Comparison of ENCODE assay signal across 8 cellular contexts in the genomic region with DNA sequence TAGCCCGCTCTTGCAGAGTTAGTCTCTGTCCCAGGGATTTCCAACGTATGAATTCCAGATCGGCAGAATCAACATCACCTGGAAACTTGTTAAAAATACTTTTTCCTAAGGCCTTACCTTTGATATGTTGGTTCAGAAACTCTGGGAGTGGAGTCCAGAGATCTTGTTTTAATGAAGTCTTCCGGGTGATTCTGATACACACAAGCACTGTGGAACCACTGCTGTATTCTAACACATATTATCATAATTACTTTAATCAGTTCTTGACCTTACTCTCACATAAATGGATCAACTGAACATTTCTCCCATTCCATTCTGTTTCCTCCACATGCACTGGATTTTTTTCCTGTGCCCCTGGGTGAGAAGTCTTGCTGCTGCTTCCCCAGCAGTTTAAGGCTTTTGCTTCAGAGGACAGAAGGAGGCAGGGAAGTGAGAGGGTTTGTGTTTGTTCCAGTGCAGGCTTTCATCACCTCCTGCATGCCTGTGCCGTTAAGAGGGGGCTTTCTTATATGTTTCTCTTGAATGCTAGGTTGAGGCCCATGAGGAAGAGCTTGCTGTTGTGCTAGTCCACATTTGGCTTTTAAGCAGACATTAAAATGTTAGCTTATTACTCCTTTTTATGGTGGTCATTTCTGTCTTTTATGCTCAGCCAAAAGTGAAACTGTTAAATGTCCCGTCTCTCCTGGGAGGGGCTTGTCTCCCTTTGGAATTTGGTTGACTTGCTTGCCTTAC. TPM values are rescaled to one million over a fixed set of nuclear protein-coding genes. Genes with fewer than 3 reads are reported as not detected.
DNase-seq lines count a peak whose midpoint lies in the region; ATAC-seq and TF ChIP-seq lines count a peak whose summit lies in the region.

No MANE protein-coding gene starts in this region.

- POLR2A ChIA-PET in activated CD8-positive, alpha-beta T cell treated with anti-CD3 and anti-CD28 coated beads for 36 hours (lab: Charles Lee), result no interaction called here

- H3K4me1 ChIP-seq in heart right ventricle, result peaks cover 0 to 64% (median 43%) of the 10 kb centered on the region in 9 donors

- no peaks in the 10 kb centered on the region for H3K27me3 ChIP-seq in heart right ventricle

- H3K27ac Mint-ChIP-seq in activated CD8-positive, alpha-beta T cell treated with anti-CD3 and anti-CD28 coated beads for 36 hours, result peak overlapping the region; percentile 60

- peaks cover 81% of the 10 kb centered on the region for H3K4me1 Mint-ChIP-seq in activated CD8-positive, alpha-beta T cell treated with anti-CD3 and anti-CD28 coated beads for 36 hours (ENCODE audit: low read depth)

- no peak for ATAC-seq in activated CD8-positive, alpha-beta T cell treated with anti-CD3 and anti-CD28 coated beads for 36 hours
- peak in 5 of 8 donors; percentile 28 to 50 (median 35) for ATAC-seq in heart right ventricle
- ATAC-seq in HG03045 (IDR thresholded peaks at IDR 0.05; ENCODE audit: unreplicated experiment), result no peak

- H3K4me3 Mint-ChIP-seq in activated CD8-positive, alpha-beta T cell treated with anti-CD3 and anti-CD28 coated beads for 36 hours, result peak overlapping the region; percentile 1

- H3K27ac ChIP-seq in heart right ventricle, result peak overlapping the region in 5 of 10 donors; percentile 5 to 52 (median 44)

- H3K4me3 ChIP-seq in heart right ventricle, result peak overlapping the region in 8 of 10 donors; percentile 9 to 39 (median 31)
- peak overlapping the region; percentile 19 for H3K4me3 ChIP-seq in retinal pigment epithelial cell (ENCODE audit: low read length)

- H3K9me3 ChIP-seq in heart right ventricle, result no peaks in the 10 kb centered on the region

- H3K36me3 ChIP-seq in heart right ventricle, result no peaks in the 10 kb centered on the region

- CTCF ChIA-PET in activated CD8-positive, alpha-beta T cell treated with anti-CD3 and anti-CD28 coated beads for 36 hours (lab: Charles Lee), result interaction anchor here (0.7 to 18.4 kb wide), 9 partner anchors 9 to 176 kb away, joined by 3 to 184 read pairs (median 5); no protein-coding TSS in a partner anchor

- DNase-seq in EL (peak; percentile 38), heart right ventricle (no peak), retinal pigment epithelial cell (ENCODE audit: low read depth) (peak; percentile 19), NCI-H1694 (lab: John Stamatoyannopoulos, UW) (no peak), NCI-H345 (lab: John Stamatoyannopoulos, UW) (no peak), posterior vena cava (ENCODE audit: low spot score) (no peak)
- no peak for DNase-seq in activated CD8-positive, alpha-beta T cell treated with anti-CD3 and anti-CD28 coated beads for 36 hours

- H3K36me3 Mint-ChIP-seq in activated CD8-positive, alpha-beta T cell treated with anti-CD3 and anti-CD28 coated beads for 36 hours (ENCODE audit: low read depth), result peaks cover 12% of the 10 kb centered on the region

- H3K9me3 Mint-ChIP-seq in activated CD8-positive, alpha-beta T cell treated with anti-CD3 and anti-CD28 coated beads for 36 hours, result peaks cover 1% of the 10 kb centered on the region

- H3K27me3 Mint-ChIP-seq in activated CD8-positive, alpha-beta T cell treated with anti-CD3 and anti-CD28 coated beads for 36 hours, result no peaks in the 10 kb centered on the region

- intact Hi-C loops in activated CD8-positive, alpha-beta T cell treated with anti-CD3 and anti-CD28 coated beads for 36 hours (cut with micrococcal nuclease), result no loop called here
- intact Hi-C loops in heart right ventricle (cut with DNase I) (loop anchor here in 1 of 10 donors (5.0 kb wide), 1 partner anchor 93 kb away; no protein-coding TSS in a partner anchor), posterior vena cava (cut with DNase I) (no loop called here)

- TF ChIP-seq CTCF in activated CD8-positive, alpha-beta T cell treated with anti-CD3 and anti-CD28 coated beads for 36 hours (IDR thresholded peaks at IDR 0.05), result no peak
- no peak for TF ChIP-seq CTCF in heart right ventricle (IDR thresholded peaks at IDR 0.05)
- TF ChIP-seq CTCF in retinal pigment epithelial cell (conservative IDR thresholded peaks at IDR 0.05; ENCODE audit: low read depth, low read length), result no peak

- 31 to 38% methylated on average over 6 of the region's 6 CpGs for WGBS in heart right ventricle, 2 donors

RNA-seq across cellular contexts. Expression of a gene that starts 32.4 kb away (rescaled TPM):
- 10 to 100 TPM; 56.9 to 57.5 TPM for total RNA-seq in activated CD8-positive, alpha-beta T cell treated with anti-CD3 and anti-CD28 coated beads for 36 hours
- 100 to 1,000 TPM; 124 to 252 (median 219) TPM for total RNA-seq in heart right ventricle
- 10 to 100 TPM; 27.5 to 29.7 TPM for polyA plus RNA-seq in heart right ventricle
- total RNA-seq in posterior vena cava, result 100 to 1,000 TPM in 1 of 2 donors, 10 to 100 TPM in 1; 85.4 to 108 TPM

Comparison
In these comparisons a context has a peak if more than half of its experiments do, and no peak if none do; other contexts are left out.
1. DNase-seq: peak in EL (single experiment) and retinal pigment epithelial cell (single experiment); none in activated CD8-positive, alpha-beta T cell treated with anti-CD3 and anti-CD28 coated beads for 36 hours (single experiment), heart right ventricle (0 of 2), NCI-H1694 (single experiment), NCI-H345 (single experiment) and posterior vena cava (single experiment).
2. ATAC-seq: peak in heart right ventricle (5 of 8); none in activated CD8-positive, alpha-beta T cell treated with anti-CD3 and anti-CD28 coated beads for 36 hours (single experiment) and HG03045 (single experiment).